In genomic region chr15:70258369-70259029, GRCh38 we compare ENCODE assay signal across 8 cellular contexts.
A peak's percentile ranks its signal among the peaks of the same experiment; 100 is the strongest.
DNase-seq lines count a peak whose midpoint lies in the region; ATAC-seq, FAIRE-seq and TF ChIP-seq lines count a peak whose summit lies in the region.

No MANE protein-coding gene starts in this region.

- intact Hi-C loops in uterus (cut with DNase I; ENCODE audit: low total_unique reads) = no loop called here

- H3K36me3 ChIP-seq in mesenchymal stem cell (ENCODE audit: control insufficient read depth in 1 of 2, insufficient read depth in 2 of 2, low read depth in 1 of 2, low read length in 2 of 2) (no peaks in the 10 kb centered on the region), uterus (no peaks in the 10 kb centered on the region)

- peaks cover 3% of the 10 kb centered on the region for H3K9me3 ChIP-seq in mesenchymal stem cell (ENCODE audit: control insufficient read depth, low read length)
- H3K9me3 ChIP-seq in uterus = no peaks in the 10 kb centered on the region

- H4K91ac ChIP-seq in mesenchymal stem cell (ENCODE audit: low read length) = no peak overlapping the region

- H3K4ac ChIP-seq in mesenchymal stem cell (ENCODE audit: low read depth in 1 of 2, low read length in 2 of 2) = no peak overlapping the region

- no peak overlapping the region for H2BK5ac ChIP-seq in mesenchymal stem cell (ENCODE audit: low read depth, low read length, poor library complexity, severe bottlenecking)

- H3K27me3 Mint-ChIP-seq in type B pancreatic cell = peaks cover 21% of the 10 kb centered on the region

- H3K79me1 ChIP-seq in mesenchymal stem cell (replicated peaks; ENCODE audit: low read length, poor library complexity, severe bottlenecking) = no peaks in the 10 kb centered on the region

- H2AK5ac ChIP-seq in mesenchymal stem cell (ENCODE audit: low read length, severe bottlenecking) = no peak overlapping the region

- H3K23ac ChIP-seq in mesenchymal stem cell (ENCODE audit: low read length in 2 of 2) = no peak overlapping the region

- H3K4me2 ChIP-seq in mesenchymal stem cell (ENCODE audit: low read length, poor library complexity, severe bottlenecking) = no peak overlapping the region

- peak; percentile 92 for FAIRE-seq in GM12891 (lab: Jason Lieb, UNC)

- H3K18ac ChIP-seq in mesenchymal stem cell (ENCODE audit: low read depth in 1 of 2, low read length in 2 of 2) = peak overlapping the region; percentile 7 to 16

- ATAC-seq in HG03571 (IDR thresholded peaks at IDR 0.05; ENCODE audit: unreplicated experiment) = no peak

- no peak overlapping the region for H2BK120ac ChIP-seq in mesenchymal stem cell (ENCODE audit: low read depth, low read length)

- TF ChIP-seq CTCF in uterus (IDR thresholded peaks at IDR 0.05) = no peak
- no peak for TF ChIP-seq CTCF in type B pancreatic cell (conservative IDR thresholded peaks at IDR 0.05)

- no peak overlapping the region for H3K4me3 Mint-ChIP-seq in type B pancreatic cell

- H3K4me1 ChIP-seq in mesenchymal stem cell (ENCODE audit: control insufficient read depth, insufficient read depth, low read depth, low read length) = peaks cover 9% of the 10 kb centered on the region
- H3K4me1 ChIP-seq in uterus = no peaks in the 10 kb centered on the region

- H3K27me3 ChIP-seq in mesenchymal stem cell (ENCODE audit: control insufficient read depth in 1 of 2, insufficient read depth in 1 of 2, low read length in 2 of 2) (peaks cover 53 to 66% of the 10 kb centered on the region in 2 experiments), uterus (no peaks in the 10 kb centered on the region)

- H3K4me3 ChIP-seq in mesenchymal stem cell (ENCODE audit: insufficient read depth in 1 of 2, low read depth in 1 of 2, low read length in 2 of 2) (no peak overlapping the region), uterus (no peak overlapping the region)

- no peak for DNase-seq in GM12891 (ENCODE audit: insufficient read length, low spot score)
- peak; percentile 83 to 84 for DNase-seq in Kasumi-1 (lab: John Stamatoyannopoulos, UW)
- DNase-seq in activated T-cell treated with anti-CD3 and anti-CD28 coated beads for 48 hours (ENCODE audit: low read depth) = peak; percentile 77
- no peak for DNase-seq in mesenchymal stem cell
- peak; percentile 72 for DNase-seq in stimulated activated naive CD4-positive, alpha-beta T cell treated with Interleukin-2 at 50 U/mL for 16 hours (lab: John Stamatoyannopoulos, UW)
- DNase-seq in uterus = no peak
- no peak for DNase-seq in type B pancreatic cell (ENCODE audit: extremely low spot score, unreplicated experiment)

- H3K27ac ChIP-seq in mesenchymal stem cell (ENCODE audit: low read length, poor library complexity, severe bottlenecking) = no peak overlapping the region
- no peak overlapping the region for H3K27ac ChIP-seq in uterus

- H2BK15ac ChIP-seq in mesenchymal stem cell (ENCODE audit: low read depth, poor library complexity, severe bottlenecking) = no peak overlapping the region

- H3K14ac ChIP-seq in mesenchymal stem cell (ENCODE audit: low read length in 2 of 2) = peak overlapping the region in 1 of 2 experiments; percentile 46

- H3K4me1 Mint-ChIP-seq in type B pancreatic cell (ENCODE audit: unreplicated experiment) = peaks cover 39% of the 10 kb centered on the region

- H3K9me3 Mint-ChIP-seq in type B pancreatic cell = no peaks in the 10 kb centered on the region

- no peak overlapping the region for H2BK12ac ChIP-seq in mesenchymal stem cell (ENCODE audit: low read length in 2 of 2)

- H3K27ac Mint-ChIP-seq in type B pancreatic cell = no peak overlapping the region

- H3K9ac ChIP-seq in mesenchymal stem cell (ENCODE audit: low read length) = no peak overlapping the region

- 65% methylated on average over 17 of the region's 17 CpGs for WGBS in mesenchymal stem cell

- no peak overlapping the region for H4K8ac ChIP-seq in mesenchymal stem cell (ENCODE audit: low read length)

- TF ChIP-seq POLR2A in GM12891 (IDR thresholded peaks at IDR 0.05; ENCODE audit: low read depth, low read length) (no peak), uterus (IDR thresholded peaks at IDR 0.05) (no peak)

- H2AFZ ChIP-seq in mesenchymal stem cell (ENCODE audit: low read depth, low read length) = no peak overlapping the region

- no peaks in the 10 kb centered on the region for H3K36me3 Mint-ChIP-seq in type B pancreatic cell

TF ChIP-seq in GM12891, 5 proteins besides CTCF, POLR2A, EP300 and RAD21:
- TF ChIP-seq SPI1 (IDR thresholded peaks at IDR 0.05; ENCODE audit: low read depth, low read length) = no peak
- no peak for TF ChIP-seq PAX5 (IDR thresholded peaks at IDR 0.05; ENCODE audit: insufficient read depth, low read length, severe bottlenecking)
- TF ChIP-seq TAF1 (IDR thresholded peaks at IDR 0.05; ENCODE audit: low read depth, low read length) = no peak
- no peak for TF ChIP-seq POLR2AphosphoS5 (IDR thresholded peaks at IDR 0.05; ENCODE audit: low read depth, low read length)
- TF ChIP-seq POU2F2 (IDR thresholded peaks at IDR 0.05; ENCODE audit: low read depth, low read length) = no peak

Comparison
In these comparisons a context has a peak if more than half of its experiments do, and no peak if none do; other contexts are left out.
1. DNase-seq: peak in Kasumi-1 (2 of 2), activated T-cell treated with anti-CD3 and anti-CD28 coated beads for 48 hours (single experiment) and stimulated activated naive CD4-positive, alpha-beta T cell treated with Interleukin-2 at 50 U/mL for 16 hours (single experiment); none in GM12891 (single experiment), mesenchymal stem cell (single experiment), uterus (0 of 2) and type B pancreatic cell (single experiment).